ENCODE assay signal across 24 cellular contexts in the genomic region with DNA sequence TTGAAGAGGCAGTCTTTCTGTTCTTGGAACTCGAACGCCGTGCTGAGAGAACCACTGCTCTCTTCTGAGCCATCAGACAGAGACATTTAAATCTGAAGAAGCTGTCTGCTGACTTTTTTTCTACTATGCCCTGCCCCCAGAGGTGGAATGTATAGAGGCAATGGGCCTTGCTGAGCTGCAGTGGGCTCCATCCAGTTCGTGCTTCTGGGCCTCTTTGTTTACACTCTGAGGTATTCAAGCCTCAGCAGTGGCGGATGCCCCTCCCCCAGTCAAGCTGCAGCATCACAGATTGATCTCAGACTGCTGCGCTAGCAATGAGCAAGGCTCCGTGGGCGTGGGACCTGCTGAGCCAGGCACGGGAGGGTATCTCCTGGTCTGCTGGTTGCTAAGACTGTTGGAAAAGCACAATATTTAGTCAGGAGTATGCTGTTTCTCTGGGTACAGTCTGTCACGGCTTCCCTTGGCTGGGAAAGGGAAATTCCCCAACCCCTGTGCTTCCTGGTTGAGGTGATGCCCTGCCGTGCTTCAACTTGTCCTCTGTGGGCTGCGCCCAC.
DNase-seq lines count a peak whose midpoint lies in the region; ATAC-seq, FAIRE-seq and TF ChIP-seq lines count a peak whose summit lies in the region.
"Had no signal": no experiment of that assay in that cellular context is flagged by ENCODE, and none has a peak within 500 bp of the region (broad histone marks: within the 10 kb centered on the region; RNA-seq: fewer than 3 reads in every experiment).

No MANE protein-coding gene starts in this region.

- no peaks in the 10 kb centered on the region for H3K9me3 Mint-ChIP-seq in Calu3 (ENCODE audit: low read depth, unreplicated experiment)
- H3K9me3 Mint-ChIP-seq: type B pancreatic cell had no signal

- no peaks in the 10 kb centered on the region for H3K4me1 ChIP-seq in keratinocyte (ENCODE audit: control insufficient read depth, extremely low read depth, insufficient read depth, low read length)
- no peaks in the 10 kb centered on the region for H3K4me1 ChIP-seq in kidney (ENCODE audit: control insufficient read depth in 1 of 2, insufficient read depth in 1 of 2, low read depth in 1 of 2, low read length in 2 of 2)
- H3K4me1 ChIP-seq: heart right ventricle had no signal

- no peak for ATAC-seq in HG02678 (IDR thresholded peaks at IDR 0.05; ENCODE audit: unreplicated experiment)
- ATAC-seq: heart right ventricle; left lobe of liver; stimulated activated naive CD8-positive, alpha-beta T cell treated with anti-CD3 and anti-CD28 coated beads, Interleukin-15, Interleukin-2, amounts not matched to agents 100 U/mL and 50 U/mL, for 24 hours; T-cell had no signal

- TF ChIP-seq CTCF in Calu3 (IDR thresholded peaks at IDR 0.05; ENCODE audit: unreplicated experiment) (no peak), epithelial cell of esophagus (IDR thresholded peaks at IDR 0.05; ENCODE audit: insufficient read depth, low read depth, low read length, missing control alignments) (no peak), keratinocyte (optimal IDR thresholded peaks at IDR 0.05 in 1 of 3, IDR thresholded peaks at IDR 0.05 in 1 of 3, conservative IDR thresholded peaks at IDR 0.05 in 1 of 3; ENCODE audit: extremely low read depth in 1 of 3, insufficient read depth in 2 of 3, low read length in 3 of 3) (no peak), kidney (IDR thresholded peaks at IDR 0.05; ENCODE audit: borderline replicate concordance, extremely low read depth, insufficient read depth) (no peak)

- peak overlapping the region; percentile 29 for H3K4me3 Mint-ChIP-seq in Calu3 (ENCODE audit: low read depth, unreplicated experiment)
- H3K4me3 Mint-ChIP-seq: activated CD4-positive, alpha-beta memory T cell treated with anti-CD3 and anti-CD28 coated beads for 36 hours; activated naive CD4-positive, alpha-beta T cell treated with anti-CD3 and anti-CD28 coated beads, Interleukin-2, amount 50 U/mL, for 24 hours; T-cell; type B pancreatic cell had no signal

- BruUV-seq in Calu3 (replicated peaks; lab: Mats Ljungman, UMichigan) = TSS peak; percentile 88

- peak overlapping the region; percentile 78 for H2AFZ ChIP-seq in keratinocyte (ENCODE audit: control insufficient read depth, low read length)

- intact Hi-C loops in Calu3 (cut with micrococcal nuclease; ENCODE audit: unreplicated experiment) = no loop called here
- intact Hi-C loops in kidney (cut with DNase I) = no loop called here

- peak; percentile 70 for DNase-seq in Calu3
- DNase-seq in RPMI7951 (ENCODE audit: low read depth) = peak; percentile 7
- peak; percentile 90 for DNase-seq in epithelial cell of esophagus (ENCODE audit: low read depth)
- DNase-seq in keratinocyte (ENCODE audit: low read depth, low spot score) = no peak
- no peak for DNase-seq in medulla oblongata (ENCODE audit: extremely low spot score)
- no peak for DNase-seq in anterior cingulate cortex (lab: John Stamatoyannopoulos, UW)
- no peak for DNase-seq in kidney
- DNase-seq: ACHN; activated CD4-positive, alpha-beta memory T cell treated with anti-CD3 and anti-CD28 coated beads for 36 hours; brain microvascular endothelial cell; dorsolateral prefrontal cortex; esophagus squamous epithelium; heart right ventricle; MM.1S; NCI-H146; NCI-H2227 treated with DMSO at 0.1 percent for 48 hours; occipital lobe; retina; stimulated activated naive CD8-positive, alpha-beta T cell treated with anti-CD3 and anti-CD28 coated beads, Interleukin-15, Interleukin-2, amounts not matched to agents 100 U/mL and 50 U/mL, for 24 hours; T-cell had no signal

- H3K36me3 ChIP-seq in keratinocyte (ENCODE audit: control insufficient read depth in 2 of 2, extremely low read depth in 1 of 2, insufficient read depth in 2 of 2, low read length in 2 of 2) = no peaks in the 10 kb centered on the region
- H3K36me3 ChIP-seq in kidney (ENCODE audit: control insufficient read depth in 1 of 2, insufficient read depth in 2 of 2, low read length in 2 of 2) = no peaks in the 10 kb centered on the region
- H3K36me3 ChIP-seq: brain microvascular endothelial cell, esophagus squamous epithelium, heart right ventricle had no signal

- peak overlapping the region; percentile 41 for H3K4me2 ChIP-seq in keratinocyte (ENCODE audit: control insufficient read depth, extremely low read depth, insufficient read depth, low read depth, low read length)

- no peaks in the 10 kb centered on the region for H3K79me2 ChIP-seq in keratinocyte (ENCODE audit: control insufficient read depth, insufficient read depth, low read length)

- CTCF ChIA-PET in Calu3 (lab: Charles Lee) = interaction anchor here (1.6 to 2.0 kb wide), 2 partner anchors 28 to 131 kb away, joined by 5 to 16 read pairs; no protein-coding TSS in a partner anchor

- FAIRE-seq in keratinocyte (lab: Jason Lieb, UNC) (peak; percentile 87), kidney (lab: Jason Lieb, UNC) (no peak)

- H3K27me3 ChIP-seq in keratinocyte (ENCODE audit: control insufficient read depth, extremely low read depth, insufficient read depth, low read length) = no peaks in the 10 kb centered on the region
- H3K27me3 ChIP-seq: brain microvascular endothelial cell, dorsolateral prefrontal cortex, esophagus squamous epithelium, heart right ventricle had no signal

- no peaks in the 10 kb centered on the region for H3K9me3 ChIP-seq in keratinocyte (ENCODE audit: control insufficient read depth, low read depth, low read length)
- no peaks in the 10 kb centered on the region for H3K9me3 ChIP-seq in kidney (ENCODE audit: control insufficient read depth in 1 of 2, low read length in 2 of 2)
- H3K9me3 ChIP-seq: esophagus squamous epithelium had no signal

- dilution Hi-C loops in keratinocyte (cut with MboI; ENCODE audit: extremely low pct_ligation_motif_present, low sequenced_read_pairs) = no loop called here

- H3K9ac ChIP-seq in keratinocyte (ENCODE audit: control insufficient read depth, extremely low read depth, insufficient read depth, low read length) = peak overlapping the region; percentile 44
- H3K9ac ChIP-seq in kidney (ENCODE audit: low read length in 2 of 2) = no peak overlapping the region

- H3K9me1 ChIP-seq in keratinocyte (ENCODE audit: control insufficient read depth, extremely low read depth, insufficient read depth, low read length) = no peaks in the 10 kb centered on the region

- H3K36me3 Mint-ChIP-seq in Calu3 (ENCODE audit: insufficient read depth, unreplicated experiment) = no peaks in the 10 kb centered on the region
- H3K36me3 Mint-ChIP-seq: activated CD4-positive, alpha-beta memory T cell treated with anti-CD3 and anti-CD28 coated beads for 36 hours; activated naive CD4-positive, alpha-beta T cell treated with anti-CD3 and anti-CD28 coated beads, Interleukin-2, amount 50 U/mL, for 24 hours; T-cell; type B pancreatic cell had no signal

- H3K27me3 Mint-ChIP-seq in Calu3 (ENCODE audit: unreplicated experiment) = no peaks in the 10 kb centered on the region
- H3K27me3 Mint-ChIP-seq: activated CD4-positive, alpha-beta memory T cell treated with anti-CD3 and anti-CD28 coated beads for 36 hours; activated naive CD4-positive, alpha-beta T cell treated with anti-CD3 and anti-CD28 coated beads, Interleukin-2, amount 50 U/mL, for 24 hours; T-cell; type B pancreatic cell had no signal

- H3K4me3 ChIP-seq in epithelial cell of esophagus (ENCODE audit: low read length) (no peak overlapping the region), keratinocyte (ENCODE audit: control insufficient read depth in 2 of 3, extremely low read depth in 1 of 3, insufficient read depth in 2 of 3, low read depth in 1 of 3, low read length in 3 of 3) (no peak overlapping the region), kidney (ENCODE audit: low read length in 2 of 2) (no peak overlapping the region)
- H3K4me3 ChIP-seq: dorsolateral prefrontal cortex, esophagus squamous epithelium, heart right ventricle had no signal

- H3K27ac Mint-ChIP-seq in Calu3 (ENCODE audit: unreplicated experiment) = peak overlapping the region; percentile 30
- H3K27ac Mint-ChIP-seq: activated CD4-positive, alpha-beta memory T cell treated with anti-CD3 and anti-CD28 coated beads for 36 hours; activated naive CD4-positive, alpha-beta T cell treated with anti-CD3 and anti-CD28 coated beads, Interleukin-2, amount 50 U/mL, for 24 hours; T-cell; type B pancreatic cell had no signal

- H3K27ac ChIP-seq in keratinocyte (ENCODE audit: control insufficient read depth, insufficient read depth, low read length) (peak overlapping the region; percentile 3), kidney (ENCODE audit: low read depth in 2 of 2, low read length in 2 of 2) (no peak overlapping the region)
- H3K27ac ChIP-seq: brain microvascular endothelial cell, dorsolateral prefrontal cortex, esophagus squamous epithelium, heart right ventricle had no signal

- no peaks in the 10 kb centered on the region for H4K20me1 ChIP-seq in keratinocyte (ENCODE audit: control insufficient read depth, extremely low read depth, insufficient read depth, low read length)

- peaks cover 7% of the 10 kb centered on the region for H3K4me1 Mint-ChIP-seq in Calu3 (ENCODE audit: low read depth, unreplicated experiment)
- H3K4me1 Mint-ChIP-seq: activated naive CD4-positive, alpha-beta T cell treated with anti-CD3 and anti-CD28 coated beads, Interleukin-2, amount 50 U/mL, for 24 hours; T-cell had no signal

Comparison
In these comparisons a context has a peak if more than half of its experiments do, and no peak if none do; other contexts are left out.
1. DNase-seq: peak in Calu3 (single experiment), RPMI7951 (single experiment) and epithelial cell of esophagus (single experiment); none in keratinocyte (single experiment), medulla oblongata (single experiment), anterior cingulate cortex (0 of 58) and kidney (single experiment).